1 cellular context compared by ENCODE assay signal in genomic region chr17:302300-302698, GRCh38.
TF ChIP-seq lines count a peak whose summit lies in the region.

No MANE protein-coding gene starts in this region.

TF ChIP-seq in H1, 55 proteins besides CTCF, POLR2A, EP300 and RAD21:
- no peak for TF ChIP-seq TEAD4 (IDR thresholded peaks at IDR 0.05; ENCODE audit: low read depth, low read length)
- no peak for TF ChIP-seq CBX8 (IDR thresholded peaks at IDR 0.05; ENCODE audit: borderline replicate concordance, low read depth, low read length)
- no peak for TF ChIP-seq GTF2F1 (IDR thresholded peaks at IDR 0.05; ENCODE audit: borderline replicate concordance, low read depth, low read length)
- TF ChIP-seq KDM5A (IDR thresholded peaks at IDR 0.05; ENCODE audit: low read length), result no peak
- TF ChIP-seq ATF3 (IDR thresholded peaks at IDR 0.05; ENCODE audit: insufficient read depth, low read depth, low read length), result no peak
- TF ChIP-seq BCL11A (IDR thresholded peaks at IDR 0.05; ENCODE audit: low read depth in 2 of 2, low read length in 2 of 2), result no peak
- no peak for TF ChIP-seq MAX (IDR thresholded peaks at IDR 0.05)
- TF ChIP-seq ATF2 (IDR thresholded peaks at IDR 0.05; ENCODE audit: low read length), result no peak
- no peak for TF ChIP-seq EGR1 (IDR thresholded peaks at IDR 0.05; ENCODE audit: borderline replicate concordance, low read depth, low read length)
